In genomic region chr15:79265167-79265566, GRCh38 we compare ENCODE assay signal across 14 cellular contexts. TPM values are rescaled to one million over a fixed set of nuclear protein-coding genes. Genes with fewer than 3 reads are reported as not detected.
"Had no signal": no experiment of that assay in that cellular context is flagged by ENCODE, and none has a peak within 500 bp of the region (broad histone marks: within the 10 kb centered on the region; RNA-seq: fewer than 3 reads in every experiment).

No MANE protein-coding gene starts in this region.

- H3K4me3 ChIP-seq: cardiac muscle cell, colonic mucosa, left lung had no signal

- ATAC-seq: activated CD4-positive, alpha-beta T cell treated with anti-CD3 and anti-CD28 coated beads for 36 hours; activated naive CD8-positive, alpha-beta T cell treated with anti-CD3 and anti-CD28 coated beads, Interleukin-2, amount 50 U/mL, for 24 hours; left lung; T-cell had no signal

- H3K9me3 ChIP-seq: colonic mucosa, left lung had no signal

- H3K36me3 ChIP-seq: cardiac muscle cell, colonic mucosa, left lung had no signal

- H3K27me3 ChIP-seq: cardiac muscle cell, colonic mucosa had no signal

- H3K27ac ChIP-seq: cardiac muscle cell, colonic mucosa, left lung, parathyroid adenoma had no signal

- DNase-seq: activated CD4-positive, alpha-beta T cell treated with anti-CD3 and anti-CD28 coated beads for 36 hours; activated naive CD4-positive, alpha-beta T cell; activated naive CD8-positive, alpha-beta T cell treated with anti-CD3 and anti-CD28 coated beads, Interleukin-2, amount 50 U/mL, for 24 hours; colonic mucosa; effector CD8-positive, alpha-beta T cell; erythroblast; left lung; T-cell; T1000 had no signal

- H3K4me1 ChIP-seq: colonic mucosa, left lung, parathyroid adenoma had no signal

RNA-seq across cellular contexts. Expression of gene ANKRD34C, which starts 17.4 kb away (rescaled TPM):
- total RNA-seq: activated CD4-positive, alpha-beta T cell treated with anti-CD3 and anti-CD28 coated beads for 36 hours; activated T-helper 1 cell treated with anti-CD3 and anti-CD28 coated beads, Interleukin-12 subunit alpha, Interleukin-12 subunit beta, Interleukin-2, Interleukin-4 antibody, amounts not matched to agents 30 ng/mL and 10 ng/mL and 1 ng/mL, durations not matched to agents 14 hours and 24 hours and 36 hours; cardiac muscle cell; colonic mucosa; left lung; renal cortical epithelial cell; skeletal muscle tissue; T-cell had no signal
- polyA plus RNA-seq: cardiac muscle cell had no signal
